ENCODE assay signal across 1 cellular context in genomic region chr16:2904100-2904921, GRCh38.
TF ChIP-seq lines count a peak whose summit lies in the region.

No MANE protein-coding gene starts in this region.

TF ChIP-seq in HepG2, 621 proteins besides CTCF, POLR2A, EP300 and RAD21 (continued from another document and continues in another):
- TF ChIP-seq AKNA (CRISPR knock-in tag; IDR thresholded peaks at IDR 0.05; ENCODE audit: borderline replicate concordance) (no peak), CEBPB (IDR thresholded peaks at IDR 0.05; ENCODE audit: borderline replicate concordance, low read depth, low read length) (no peak), KDM2A (CRISPR knock-in tag; IDR thresholded peaks at IDR 0.05; ENCODE audit: borderline replicate concordance, low read depth) (peak; percentile 93), EEA1 (CRISPR knock-in tag; IDR thresholded peaks at IDR 0.05; ENCODE audit: borderline replicate concordance) (no peak; the same call in 1 of the 2 replicates), ZNF616 (CRISPR knock-in tag; IDR thresholded peaks at IDR 0.05; ENCODE audit: low read depth) (no peak), ZNF562 (CRISPR knock-in tag; IDR thresholded peaks at IDR 0.05; ENCODE audit: borderline replicate concordance) (no peak), ZNF343 (CRISPR knock-in tag; IDR thresholded peaks at IDR 0.05) (0 out of 2 replicates have a peak, but pooled peaks have one; percentile 17), SMAD3 (CRISPR knock-in tag; IDR thresholded peaks at IDR 0.05) (peak; percentile 74; the same call in 1 of the 2 replicates), ZBTB40 (IDR thresholded peaks at IDR 0.05) (no peak), ZBTB40 (CRISPR knock-in tag; IDR thresholded peaks at IDR 0.05) (peak; percentile 24; the same call in 1 of the 2 replicates), NCOA5 (CRISPR knock-in tag; IDR thresholded peaks at IDR 0.05) (no peak), PAWR (CRISPR knock-in tag; IDR thresholded peaks at IDR 0.05; ENCODE audit: borderline replicate concordance) (no peak), ZNF207 (IDR thresholded peaks at IDR 0.05; ENCODE audit: borderline replicate concordance) (no peak), NFE2 (CRISPR knock-in tag; IDR thresholded peaks at IDR 0.05) (no peak), IRF2 (CRISPR knock-in tag; IDR thresholded peaks at IDR 0.05) (peak; percentile 61; the same call in 1 of the 2 replicates), HMG20A (CRISPR knock-in tag; IDR thresholded peaks at IDR 0.05; ENCODE audit: borderline replicate concordance) (no peak), MIXL1 (CRISPR knock-in tag; IDR thresholded peaks at IDR 0.05) (no peak), MIER3 (CRISPR knock-in tag; IDR thresholded peaks at IDR 0.05; ENCODE audit: borderline replicate concordance) (peak; percentile 76; the same call in 1 of the 2 replicates), KLF15 (CRISPR knock-in tag; IDR thresholded peaks at IDR 0.05; ENCODE audit: borderline replicate concordance) (no peak; the same call in 1 of the 2 replicates), MED13 (CRISPR knock-in tag; IDR thresholded peaks at IDR 0.05) (no peak), THAP9 (CRISPR knock-in tag; IDR thresholded peaks at IDR 0.05; ENCODE audit: borderline replicate concordance) (peak; percentile 41; the same call in 1 of the 2 replicates), ELF1 (CRISPR knock-in tag; IDR thresholded peaks at IDR 0.05) (peak; percentile 83), ZBTB7A (CRISPR knock-in tag; IDR thresholded peaks at IDR 0.05) (no peak), ZNF256 (CRISPR knock-in tag; conservative IDR thresholded peaks at IDR 0.05) (0 out of 2 replicates have a peak, but pooled peaks have one; percentile 58), MXD3 (CRISPR knock-in tag; IDR thresholded peaks at IDR 0.05) (no peak; the same call in 1 of the 2 replicates), ZNF331 (CRISPR knock-in tag; IDR thresholded peaks at IDR 0.05) (peak; percentile 71), U2AF2 (IDR thresholded peaks at IDR 0.05; ENCODE audit: low read depth, low read length) (no peak), PHF5A (CRISPR knock-in tag; IDR thresholded peaks at IDR 0.05; ENCODE audit: low read depth, unreplicated experiment) (no peak), HNF1A (IDR thresholded peaks at IDR 0.05; ENCODE audit: low read depth) (no peak), HNF1A (CRISPR knock-in tag; IDR thresholded peaks at IDR 0.05; ENCODE audit: borderline replicate concordance) (peak; percentile 42; the same call in 1 of the 2 replicates), ZNF512 (CRISPR knock-in tag; IDR thresholded peaks at IDR 0.05) (0 out of 2 replicates have a peak, but pooled peaks have one; percentile 79), ZNF841 (CRISPR knock-in tag; IDR thresholded peaks at IDR 0.05; ENCODE audit: borderline replicate concordance) (no peak), GZF1 (CRISPR knock-in tag; IDR thresholded peaks at IDR 0.05) (no peak), TEAD3 (CRISPR knock-in tag; optimal IDR thresholded peaks at IDR 0.05; ENCODE audit: borderline replicate concordance) (peak; percentile 79), BCL6 (CRISPR knock-in tag; IDR thresholded peaks at IDR 0.05) (peak; percentile 86)
